9 cellular contexts compared by ENCODE assay signal in genomic region chr10:73920084-73920483, GRCh38. TPM values are rescaled to one million over a fixed set of nuclear protein-coding genes. Genes with fewer than 3 reads are reported as not detected.
A peak's percentile ranks its signal among the peaks of the same experiment; 100 is the strongest.
DNase-seq lines count a peak whose midpoint lies in the region; ATAC-seq, FAIRE-seq and TF ChIP-seq lines count a peak whose summit lies in the region.
"Had no signal": no experiment of that assay in that cellular context is flagged by ENCODE, and none has a peak within 500 bp of the region (broad histone marks: within the 10 kb centered on the region; RNA-seq: fewer than 3 reads in every experiment).

No MANE protein-coding gene starts in this region.

- POLR2A ChIA-PET in endothelial cell of umbilical vein (lab: Charles Lee), result no interaction called here

- H3K9ac ChIP-seq in endothelial cell of umbilical vein (replicated peaks; ENCODE audit: extremely low read depth, insufficient read depth, low read length), result no peak overlapping the region

- ATAC-seq in GM18873 (IDR thresholded peaks at IDR 0.05; ENCODE audit: low FRiP score, unreplicated experiment), result no peak

- dilution Hi-C loops in endothelial cell of umbilical vein (cut with MboI; ENCODE audit: extremely low pct_ligation_motif_present, low sequenced_read_pairs), result no loop called here

- no peaks in the 10 kb centered on the region for H3K9me1 ChIP-seq in endothelial cell of umbilical vein (replicated peaks; ENCODE audit: control insufficient read depth, extremely low read depth, insufficient read depth, low read length)

- H3K9me3 ChIP-seq in endothelial cell of umbilical vein (replicated peaks; ENCODE audit: control insufficient read depth, insufficient read depth, low read length), result no peaks in the 10 kb centered on the region
- peaks cover 10% of the 10 kb centered on the region for H3K9me3 ChIP-seq in osteoblast (ENCODE audit: low read depth, low read length)

- H3K4me2 ChIP-seq in endothelial cell of umbilical vein (ENCODE audit: insufficient read depth, low read length) (no peak overlapping the region), osteoblast (ENCODE audit: insufficient read depth, low read length) (no peak overlapping the region)

- DNase-seq in GM06990 (ENCODE audit: extremely low read depth, insufficient read length) (peak; percentile 42), NB4 (ENCODE audit: low read depth) (peak; percentile 93), endothelial cell of umbilical vein (ENCODE audit: low read depth, low spot score) (no peak), osteoblast (ENCODE audit: insufficient read length, low spot score, missing footprints) (no peak), dorsolateral prefrontal cortex (no peak), urothelium cell line (ENCODE audit: low spot score) (no peak), HuH-7.5 (ENCODE audit: low spot score) (no peak)

- peaks cover 2% of the 10 kb centered on the region for H3K27me3 ChIP-seq in GM06990 (replicated peaks; ENCODE audit: control insufficient read depth, insufficient read depth, low read length)
- no peaks in the 10 kb centered on the region for H3K27me3 ChIP-seq in endothelial cell of umbilical vein (ENCODE audit: control insufficient read depth in 2 of 2, insufficient read depth in 2 of 2, low read length in 2 of 2)
- no peaks in the 10 kb centered on the region for H3K27me3 ChIP-seq in osteoblast (ENCODE audit: insufficient read depth, low read length)
- H3K27me3 ChIP-seq in dorsolateral prefrontal cortex, result no peaks in the 10 kb centered on the region
- H3K27me3 ChIP-seq: cardiac muscle cell had no signal

- H3K27ac ChIP-seq in endothelial cell of umbilical vein (ENCODE audit: insufficient read depth, low read depth, low read length) (no peak overlapping the region), osteoblast (ENCODE audit: low read depth, low read length) (no peak overlapping the region), dorsolateral prefrontal cortex (peak overlapping the region in 16 of 59 donors; percentile 1 to 70 (median 32))
- H3K27ac ChIP-seq: cardiac muscle cell had no signal

- no peak for FAIRE-seq in endothelial cell of umbilical vein (lab: Jason Lieb, UNC)
- no peak for FAIRE-seq in urothelium cell line (lab: Jason Lieb, UNC)

- TF ChIP-seq CTCF in GM06990 (IDR thresholded peaks at IDR 0.05; ENCODE audit: insufficient read depth, low read length, poor library complexity, severe bottlenecking) (no peak), NB4 (IDR thresholded peaks at IDR 0.05; ENCODE audit: low read depth, low read length) (no peak), endothelial cell of umbilical vein (IDR thresholded peaks at IDR 0.05; ENCODE audit: extremely low read depth in 1 of 2, insufficient read depth in 1 of 2, low read depth in 1 of 2, low read length in 2 of 2) (no peak), osteoblast (IDR thresholded peaks at IDR 0.05; ENCODE audit: extremely low read depth, low read depth, low read length) (no peak), dorsolateral prefrontal cortex (IDR thresholded peaks at IDR 0.05 in 54 of 56, conservative IDR thresholded peaks at IDR 0.05 in 2 of 56; ENCODE audit: low read depth in 1 of 56, partially characterized antibody in 56 of 56) (no peak)

- no peaks in the 10 kb centered on the region for H4K20me1 ChIP-seq in endothelial cell of umbilical vein (replicated peaks; ENCODE audit: control insufficient read depth, extremely low read depth, insufficient read depth, low read length)
- peaks cover 3% of the 10 kb centered on the region for H4K20me1 ChIP-seq in osteoblast (ENCODE audit: insufficient read depth, low read length)

- no TSS peak for BruUV-seq in endothelial cell of umbilical vein (replicated peaks; lab: Mats Ljungman, UMichigan)

- no peaks in the 10 kb centered on the region for H3K79me2 ChIP-seq in endothelial cell of umbilical vein (ENCODE audit: control insufficient read depth, insufficient read depth, low read length)
- H3K79me2 ChIP-seq in osteoblast (ENCODE audit: insufficient read depth, low read length), result no peaks in the 10 kb centered on the region

- H3K36me3 ChIP-seq in GM06990 (ENCODE audit: control insufficient read depth, insufficient read depth, low read length) (no peaks in the 10 kb centered on the region), endothelial cell of umbilical vein (ENCODE audit: control insufficient read depth in 2 of 2, extremely low read depth in 1 of 2, insufficient read depth in 2 of 2, low read length in 2 of 2) (peaks cover 6 to 8% of the 10 kb centered on the region in 2 experiments), osteoblast (ENCODE audit: insufficient read depth, low read length) (peaks cover 25% of the 10 kb centered on the region)
- H3K36me3 ChIP-seq: cardiac muscle cell had no signal

- H2AFZ ChIP-seq in endothelial cell of umbilical vein (ENCODE audit: low read depth, low read length) (peak overlapping the region; percentile 2), osteoblast (ENCODE audit: low read length) (peak overlapping the region; percentile 81)

- intact Hi-C loops in endothelial cell of umbilical vein (cut with micrococcal nuclease) (no loop called here), dorsolateral prefrontal cortex (cut with DNase I) (no loop called here)

- TF ChIP-seq POLR2A in NB4 (IDR thresholded peaks at IDR 0.05; ENCODE audit: extremely low read depth, insufficient read length) (peak; percentile 38), endothelial cell of umbilical vein (IDR thresholded peaks at IDR 0.05; ENCODE audit: low read depth, low read length) (no peak)

- H3K4me1 ChIP-seq in endothelial cell of umbilical vein (ENCODE audit: control insufficient read depth, extremely low read depth, insufficient read depth, low read length) (no peaks in the 10 kb centered on the region), osteoblast (ENCODE audit: insufficient read depth, low read length) (no peaks in the 10 kb centered on the region)

- H3K4me3 ChIP-seq in GM06990 (replicated peaks; ENCODE audit: low read depth, low read length) (no peak overlapping the region), NB4 (ENCODE audit: low read depth, low read length) (no peak overlapping the region), endothelial cell of umbilical vein (replicated peaks in 1 of 3; ENCODE audit: insufficient read depth in 1 of 3, low read depth in 1 of 3, low read length in 3 of 3) (no peak overlapping the region), osteoblast (ENCODE audit: insufficient read depth, low read length) (no peak overlapping the region), dorsolateral prefrontal cortex (no peak overlapping the region)
- H3K4me3 ChIP-seq: cardiac muscle cell had no signal

- CTCF ChIA-PET in endothelial cell of umbilical vein (lab: Charles Lee), result interaction anchor here (1.0 to 8.3 kb wide), 5 partner anchors 8 to 33 kb away, joined by 3 to 43 read pairs (median 3); partner anchors contain the start of gene PLAU

TF ChIP-seq in endothelial cell of umbilical vein, 7 proteins besides CTCF, POLR2A, EP300 and RAD21:
- no peak for TF ChIP-seq EZH2 (IDR thresholded peaks at IDR 0.05; ENCODE audit: borderline replicate concordance, low read depth, low read length, severe bottlenecking)
- TF ChIP-seq JUN (IDR thresholded peaks at IDR 0.05; ENCODE audit: borderline replicate concordance, insufficient read depth, insufficient read length, low read depth), result no peak
- TF ChIP-seq GATA2 (IDR thresholded peaks at IDR 0.05; ENCODE audit: insufficient read depth, insufficient read length, low read depth, low read length), result no peak
- no peak for TF ChIP-seq MYC (IDR thresholded peaks at IDR 0.05; ENCODE audit: low read depth, low read length)
- no peak for TF ChIP-seq MAX (IDR thresholded peaks at IDR 0.05; ENCODE audit: insufficient read depth, insufficient read length)

RNA-seq across cellular contexts. Expression of gene PLAU, which starts 9.2 kb away (rescaled TPM):
- 32.5 and 34.9 TPM in 2 replicates for total RNA-seq in endothelial cell of umbilical vein
- 22.0 and 23.6 TPM in 2 replicates for polyA plus RNA-seq in endothelial cell of umbilical vein
- 31.7 and 33.2 TPM in 2 replicates for polyA plus RNA-seq in endothelial cell of umbilical vein (2011; cell fraction: cytosol; rRNA removed)
- 33.4 and 36.3 TPM in 2 replicates for polyA plus RNA-seq in endothelial cell of umbilical vein (2011; cell fraction: nucleus; rRNA removed)
- 39.8 and 90.5 TPM in 2 replicates for polyA plus RNA-seq in endothelial cell of umbilical vein (2012)
- polyA minus RNA-seq in endothelial cell of umbilical vein, result 13.1 and 19.7 TPM in 2 replicates
- polyA minus RNA-seq in endothelial cell of umbilical vein (2011; cell fraction: cytosol; rRNA and poly(A)+ RNA removed), result 3.0 TPM
- polyA minus RNA-seq in endothelial cell of umbilical vein (2011; cell fraction: nucleus; rRNA and poly(A)+ RNA removed), result 5.0 TPM in 2 replicates
- 27.9 and 40.7 TPM in 2 replicates for total RNA-seq in osteoblast
- 1 to 10 TPM in 88 of 120 experiments, under 1 TPM in 31, not detected in 1; 0.37 to 7.2 (median 1.4) TPM for total RNA-seq in dorsolateral prefrontal cortex

RNA-seq across cellular contexts. Expression of gene CAMK2G, which starts 45.7 kb away (rescaled TPM):
- total RNA-seq in endothelial cell of umbilical vein, result 28.1 and 33.6 TPM in 2 replicates
- polyA plus RNA-seq in endothelial cell of umbilical vein, result 26.8 and 27.2 TPM in 2 replicates
- 27.3 and 29.6 TPM in 2 replicates for polyA plus RNA-seq in endothelial cell of umbilical vein (2011; cell fraction: cytosol; rRNA removed)
- 71.3 and 74.1 TPM in 2 replicates for polyA plus RNA-seq in endothelial cell of umbilical vein (2011; cell fraction: nucleus; rRNA removed)
- 23.6 and 26.7 TPM in 2 replicates for polyA plus RNA-seq in endothelial cell of umbilical vein (2012)
- polyA minus RNA-seq in endothelial cell of umbilical vein, result 35.0 and 38.8 TPM in 2 replicates
- 12.7 TPM for polyA minus RNA-seq in endothelial cell of umbilical vein (2011; cell fraction: cytosol; rRNA and poly(A)+ RNA removed)
- polyA minus RNA-seq in endothelial cell of umbilical vein (2011; cell fraction: nucleus; rRNA and poly(A)+ RNA removed), result 22.1 and 30.7 TPM in 2 replicates
- 22.4 and 28.3 TPM in 2 replicates for total RNA-seq in osteoblast
- 100 to 1,000 TPM; 132 to 380 (median 250) TPM for total RNA-seq in dorsolateral prefrontal cortex

Comparison
In these comparisons a context has a peak if more than half of its experiments do, and no peak if none do; other contexts are left out.
1. DNase-seq: peak in GM06990 (single experiment) and NB4 (single experiment); none in endothelial cell of umbilical vein (single experiment), osteoblast (single experiment), dorsolateral prefrontal cortex (0 of 10), urothelium cell line (single experiment) and HuH-7.5 (single experiment).